37 cellular contexts compared by ENCODE assay signal in genomic region chr7:137689761-137690160, GRCh38.
"Had no signal": no experiment of that assay in that cellular context is flagged by ENCODE, and none has a peak within 500 bp of the region (broad histone marks: within the 10 kb centered on the region; RNA-seq: fewer than 3 reads in every experiment).

No MANE protein-coding gene starts in this region.

- H3K27ac Mint-ChIP-seq: activated B cell treated with CpG ODN at 0.5 μM for 24 hours; activated CD4-positive, alpha-beta memory T cell treated with anti-CD3 and anti-CD28 coated beads for 36 hours; activated CD4-positive, alpha-beta T cell treated with anti-CD3 and anti-CD28 coated beads, Interleukin-2, amount 10 ng/mL, durations not matched to agents 24 days and 14 days; activated CD8-positive, alpha-beta T cell treated with anti-CD3 and anti-CD28 coated beads for 36 hours; activated naive CD4-positive, alpha-beta T cell treated with anti-CD3 and anti-CD28 coated beads for 36 hours; activated naive CD4-positive, alpha-beta T cell treated with anti-CD3 and anti-CD28 coated beads, Interleukin-2, amount 50 U/mL, for 72 hours; activated naive CD8-positive, alpha-beta T cell treated with anti-CD3 and anti-CD28 coated beads for 36 hours; activated T-cell treated with anti-CD3 and anti-CD28 coated beads, Interleukin-2, amount 50 U/mL, for 72 hours; activated T-helper 1 cell treated with anti-CD3 and anti-CD28 coated beads, Interleukin-12 subunit alpha, Interleukin-12 subunit beta, Interleukin-2, Interleukin-4 antibody, amounts not matched to agents 30 ng/mL and 10 ng/mL and 1 ng/mL, durations not matched to agents 14 hours and 24 hours and 36 hours; activated T-helper 17 cell treated with anti-CD3 and anti-CD28 coated beads, Interleukin-2, amount 50 U/mL, for 72 hours; T-helper 1 cell treated with Interleukin-12 subunit alpha and Interleukin-12 subunit beta and Interleukin-4 antibody, amounts not matched to agents 30 μg/mL and 1 μg/mL, for 36 hours; T-helper 2 cell treated with Interferon-gamma antibody and Interleukin-4, amounts not matched to agents 5 μg/mL and 100 μg/mL, for 36 hours had no signal

- H3K4me1 ChIP-seq: adrenal gland, body of pancreas, breast epithelium had no signal

- H3K27me3 Mint-ChIP-seq: activated CD4-positive, alpha-beta T cell treated with anti-CD3 and anti-CD28 coated beads, Interleukin-2, amount 10 ng/mL, durations not matched to agents 24 days and 14 days had no signal

- FAIRE-seq: astrocyte, TTC549 had no signal

- H3K4me3 Mint-ChIP-seq: activated B cell treated with CpG ODN at 0.5 μM for 24 hours; activated CD4-positive, alpha-beta memory T cell treated with anti-CD3 and anti-CD28 coated beads for 36 hours; activated CD4-positive, alpha-beta T cell treated with anti-CD3 and anti-CD28 coated beads, Interleukin-2, amount 10 ng/mL, durations not matched to agents 24 days and 14 days; activated CD8-positive, alpha-beta T cell treated with anti-CD3 and anti-CD28 coated beads for 36 hours; activated naive CD4-positive, alpha-beta T cell treated with anti-CD3 and anti-CD28 coated beads for 36 hours; activated naive CD8-positive, alpha-beta T cell treated with anti-CD3 and anti-CD28 coated beads for 36 hours; activated T-cell treated with anti-CD3 and anti-CD28 coated beads, Interleukin-2, amount 50 U/mL, for 4 hours; activated T-cell treated with anti-CD3 and anti-CD28 coated beads, Interleukin-2, amount 50 U/mL, for 72 hours; activated T-helper 1 cell treated with anti-CD3 and anti-CD28 coated beads, Interleukin-12 subunit alpha, Interleukin-12 subunit beta, Interleukin-2, Interleukin-4 antibody, amounts not matched to agents 30 ng/mL and 10 ng/mL and 1 ng/mL, durations not matched to agents 14 hours and 24 hours and 36 hours; activated T-helper 17 cell treated with anti-CD3 and anti-CD28 coated beads, Interleukin-2, amount 50 U/mL, for 72 hours; T-helper 1 cell treated with Interleukin-12 subunit alpha and Interleukin-12 subunit beta and Interleukin-4 antibody, amounts not matched to agents 30 μg/mL and 1 μg/mL, for 36 hours; T-helper 2 cell treated with Interferon-gamma antibody and Interleukin-4, amounts not matched to agents 5 μg/mL and 100 μg/mL, for 36 hours had no signal

- H3K9me3 Mint-ChIP-seq: activated B cell treated with CpG ODN at 0.5 μM for 24 hours; activated CD4-positive, alpha-beta memory T cell treated with anti-CD3 and anti-CD28 coated beads for 36 hours; activated CD4-positive, alpha-beta T cell treated with anti-CD3 and anti-CD28 coated beads, Interleukin-2, amount 10 ng/mL, durations not matched to agents 24 days and 14 days; activated CD8-positive, alpha-beta T cell treated with anti-CD3 and anti-CD28 coated beads for 36 hours; activated naive CD4-positive, alpha-beta T cell treated with anti-CD3 and anti-CD28 coated beads for 36 hours; activated naive CD4-positive, alpha-beta T cell treated with anti-CD3 and anti-CD28 coated beads, Interleukin-2, amount 50 U/mL, for 72 hours; activated naive CD8-positive, alpha-beta T cell treated with anti-CD3 and anti-CD28 coated beads for 36 hours; activated T-cell treated with anti-CD3 and anti-CD28 coated beads, Interleukin-2, amount 50 U/mL, for 4 hours; activated T-cell treated with anti-CD3 and anti-CD28 coated beads, Interleukin-2, amount 50 U/mL, for 72 hours; activated T-helper 1 cell treated with anti-CD3 and anti-CD28 coated beads, Interleukin-12 subunit alpha, Interleukin-12 subunit beta, Interleukin-2, Interleukin-4 antibody, amounts not matched to agents 30 ng/mL and 10 ng/mL and 1 ng/mL, durations not matched to agents 14 hours and 24 hours and 36 hours; activated T-helper 17 cell treated with anti-CD3 and anti-CD28 coated beads, Interleukin-2, amount 50 U/mL, for 72 hours; T-helper 1 cell treated with Interleukin-12 subunit alpha and Interleukin-12 subunit beta and Interleukin-4 antibody, amounts not matched to agents 30 μg/mL and 1 μg/mL, for 36 hours; T-helper 2 cell treated with Interferon-gamma antibody and Interleukin-4, amounts not matched to agents 5 μg/mL and 100 μg/mL, for 36 hours had no signal

- H3K4me1 Mint-ChIP-seq: activated B cell treated with CpG ODN at 0.5 μM for 24 hours; activated CD4-positive, alpha-beta T cell treated with anti-CD3 and anti-CD28 coated beads, Interleukin-2, amount 10 ng/mL, durations not matched to agents 24 days and 14 days; activated naive CD8-positive, alpha-beta T cell treated with anti-CD3 and anti-CD28 coated beads for 36 hours; activated T-helper 17 cell treated with anti-CD3 and anti-CD28 coated beads, Interleukin-2, amount 50 U/mL, for 72 hours had no signal

- DNase-seq: activated B cell treated with CpG ODN at 0.5 μM for 24 hours; activated CD4-positive, alpha-beta memory T cell treated with anti-CD3 and anti-CD28 coated beads for 36 hours; activated CD4-positive, alpha-beta T cell treated with anti-CD3 and anti-CD28 coated beads for 4 hours; activated CD4-positive, alpha-beta T cell treated with anti-CD3 and anti-CD28 coated beads, Interleukin-2, amount 10 ng/mL, durations not matched to agents 24 days and 14 days; activated CD4-positive, alpha-beta T cell treated with anti-CD3 and anti-CD28 coated beads, Interleukin-2, amount 50 U/mL, for 1 hour; activated CD4-positive, alpha-beta T cell treated with anti-CD3 and anti-CD28 coated beads, Interleukin-2, amount 50 U/mL, for 4 hours; activated CD4-positive, CD25-positive, alpha-beta regulatory T cell treated with anti-CD3 and anti-CD28 coated beads, Interleukin-2, amount 50 U/mL, for 72 hours; activated CD8-positive, alpha-beta memory T cell treated with anti-CD3 and anti-CD28 coated beads, Interleukin-2, amount 50 U/mL, for 4 hours; activated CD8-positive, alpha-beta T cell treated with anti-CD3 and anti-CD28 coated beads for 36 hours; activated effector memory CD4-positive, alpha-beta T cell treated with anti-CD3 and anti-CD28 coated beads, Interleukin-2, amount 50 U/mL, for 16 hours; activated gamma-delta T cell treated with Interleukin-2 at 50 U/mL for 16 hours; activated naive CD4-positive, alpha-beta T cell; activated naive CD4-positive, alpha-beta T cell treated with anti-CD3 and anti-CD28 coated beads for 36 hours; activated naive CD4-positive, alpha-beta T cell treated with anti-CD3 and anti-CD28 coated beads, Interleukin-2, amount 50 U/mL, for 16 hours; activated naive CD8-positive, alpha-beta T cell treated with anti-CD3 and anti-CD28 coated beads for 36 hours; activated T-cell treated with anti-CD3 and anti-CD28 coated beads for 4 hours; activated T-cell treated with anti-CD3 and anti-CD28 coated beads, Interleukin-2, amount 50 U/mL, for 1 hour; activated T-cell treated with anti-CD3 and anti-CD28 coated beads, Interleukin-2, amount 50 U/mL, for 4 hours; activated T-cell treated with anti-CD3 and anti-CD28 coated beads, Interleukin-2, amount 50 U/mL, for 72 hours; adrenal gland; amniotic stem cell; aorta; body of pancreas; brain microvascular endothelial cell; central memory CD4-positive, alpha-beta T cell; T-helper 1 cell; T-helper 2 cell; T-helper 9 cell had no signal

- H3K36me3 ChIP-seq: adrenal gland, brain microvascular endothelial cell, breast epithelium had no signal

- ATAC-seq: activated CD8-positive, alpha-beta T cell treated with anti-CD3 and anti-CD28 coated beads for 36 hours; activated naive CD4-positive, alpha-beta T cell treated with anti-CD3 and anti-CD28 coated beads, Interleukin-2, amount 50 U/mL, for 72 hours; activated T-cell treated with anti-CD3 and anti-CD28 coated beads, Interleukin-2, amount 50 U/mL, for 4 hours; activated T-cell treated with anti-CD3 and anti-CD28 coated beads, Interleukin-2, amount 50 U/mL, for 72 hours; activated T-helper 17 cell treated with anti-CD3 and anti-CD28 coated beads, Interleukin-2, amount 50 U/mL, for 72 hours; body of pancreas had no signal

- H3K36me3 Mint-ChIP-seq: activated CD4-positive, alpha-beta memory T cell treated with anti-CD3 and anti-CD28 coated beads for 36 hours; activated naive CD4-positive, alpha-beta T cell treated with anti-CD3 and anti-CD28 coated beads, Interleukin-2, amount 50 U/mL, for 72 hours; activated naive CD8-positive, alpha-beta T cell treated with anti-CD3 and anti-CD28 coated beads for 36 hours had no signal

- H3K4me3 ChIP-seq: adrenal gland, body of pancreas, breast epithelium had no signal

- H3K27me3 ChIP-seq: adrenal gland, body of pancreas, brain microvascular endothelial cell, breast epithelium had no signal

- H3K27ac ChIP-seq: adrenal gland, body of pancreas, brain microvascular endothelial cell, breast epithelium, VCaP had no signal
